In genomic region chr4:156749791-156750403, GRCh38 we compare ENCODE assay signal across 18 cellular contexts.
DNase-seq lines count a peak whose midpoint lies in the region; FAIRE-seq and TF ChIP-seq lines count a peak whose summit lies in the region.
"Had no signal": no experiment of that assay in that cellular context is flagged by ENCODE, and none has a peak within 500 bp of the region (broad histone marks: within the 10 kb centered on the region; RNA-seq: fewer than 3 reads in every experiment).

No MANE protein-coding gene starts in this region.

- peaks cover 7% of the 10 kb centered on the region for H3K4me1 Mint-ChIP-seq in nephron progenitor cell

- H3K36me3 Mint-ChIP-seq in nephron progenitor cell (ENCODE audit: low read depth), result no peaks in the 10 kb centered on the region

- H3K27ac Mint-ChIP-seq in nephron progenitor cell, result no peak overlapping the region

- DNase-seq in EH (ENCODE audit: low read depth), result peak; percentile 49
- peak; percentile 59 for DNase-seq in M059J (ENCODE audit: low read depth)
- DNase-seq in fibroblast of gingiva (ENCODE audit: low read depth), result peak; percentile 42
- peak; percentile 37 for DNase-seq in renal cortical epithelial cell (ENCODE audit: low read depth)
- DNase-seq in nephron progenitor cell, result no peak
- DNase-seq in GM19239 (ENCODE audit: insufficient read length, low spot score), result no peak
- no peak for DNase-seq in nucleus accumbens (lab: John Stamatoyannopoulos, UW)
- DNase-seq in NCI-H446 treated with DMSO at 0.1 percent for 48 hours (lab: John Stamatoyannopoulos, UW), result no peak
- DNase-seq: DMS79; NCI-H1436 treated with DMSO at 0.1 percent for 48 hours; NCI-H2029 treated with DMSO at 0.1 percent for 48 hours; NCI-H2171; NCI-H69; NK-92 treated with Interleukin-12 subunit alpha and Interleukin-12 subunit beta, amount 100 ng/mL, for 24 hours; Peyer's patch had no signal

- FAIRE-seq in GM19239 (lab: Jason Lieb, UNC), result no peak
- FAIRE-seq: A204.1, D721Med, H1 had no signal

- peaks cover 3% of the 10 kb centered on the region for H3K27me3 Mint-ChIP-seq in nephron progenitor cell (ENCODE audit: low read depth, poor library complexity)

- H3K4me3 Mint-ChIP-seq in nephron progenitor cell, result no peak overlapping the region

- TF ChIP-seq CTCF in nephron progenitor cell (IDR thresholded peaks at IDR 0.05), result no peak

- H3K9me3 Mint-ChIP-seq in nephron progenitor cell, result peaks cover 8% of the 10 kb centered on the region

Comparison
In these comparisons a context has a peak if more than half of its experiments do, and no peak if none do; other contexts are left out.
1. DNase-seq: peak in EH (single experiment), M059J (single experiment), fibroblast of gingiva (single experiment) and renal cortical epithelial cell (single experiment); none in nephron progenitor cell (single experiment), GM19239 (single experiment), nucleus accumbens (0 of 56) and NCI-H446 treated with DMSO at 0.1 percent for 48 hours (single experiment).